1 cellular context compared by ENCODE assay signal in the genomic region with DNA sequence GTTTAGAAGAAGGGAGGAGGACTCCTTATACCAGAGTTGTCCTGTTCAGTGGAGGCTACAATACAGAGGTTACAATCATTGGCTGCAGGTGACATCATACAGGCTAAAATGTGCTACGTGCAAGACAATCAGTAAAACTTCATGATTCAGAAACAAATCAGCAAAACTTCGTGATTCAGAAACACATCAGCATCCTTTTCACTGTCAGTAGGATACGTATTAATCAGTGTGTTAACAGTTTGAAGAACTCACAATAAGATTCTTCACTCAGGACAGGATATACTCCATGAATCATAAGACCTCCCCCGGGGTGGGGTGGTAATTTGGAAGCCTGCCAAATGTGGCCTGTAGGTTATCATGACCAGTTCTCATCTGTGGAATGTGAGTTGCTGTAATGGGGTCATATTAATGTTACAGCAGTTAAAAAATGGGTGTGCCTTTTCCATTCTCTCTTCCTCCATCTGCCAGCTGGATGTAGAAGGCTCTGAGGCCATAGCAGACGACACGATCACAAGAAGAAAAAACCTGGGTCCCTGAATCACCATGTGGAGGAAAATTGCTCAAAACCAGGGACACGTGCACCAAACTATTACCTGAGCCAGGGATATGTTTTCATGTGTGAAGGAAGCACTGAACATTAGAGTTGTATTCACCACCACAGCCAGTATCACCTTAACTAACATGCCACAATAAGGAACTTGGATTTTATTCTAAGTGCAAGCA.
TF ChIP-seq lines count a peak whose summit lies in the region.

No MANE protein-coding gene starts in this region.

TF ChIP-seq in A549, 52 proteins besides CTCF, POLR2A, EP300 and RAD21 (continued from another document):
- peak; percentile 22; the same call in 2 of the 3 replicates for TF ChIP-seq SMC3 (IDR thresholded peaks at IDR 0.05)
- TF ChIP-seq REST (IDR thresholded peaks at IDR 0.05), result no peak
- no peak for TF ChIP-seq ESRRA (IDR thresholded peaks at IDR 0.05; ENCODE audit: borderline replicate concordance, low read length)
- no peak for TF ChIP-seq ZNF302 (CRISPR knock-in tag; IDR thresholded peaks at IDR 0.05)
- no peak for TF ChIP-seq CBX8 (IDR thresholded peaks at IDR 0.05)
- TF ChIP-seq, protein P1, sequence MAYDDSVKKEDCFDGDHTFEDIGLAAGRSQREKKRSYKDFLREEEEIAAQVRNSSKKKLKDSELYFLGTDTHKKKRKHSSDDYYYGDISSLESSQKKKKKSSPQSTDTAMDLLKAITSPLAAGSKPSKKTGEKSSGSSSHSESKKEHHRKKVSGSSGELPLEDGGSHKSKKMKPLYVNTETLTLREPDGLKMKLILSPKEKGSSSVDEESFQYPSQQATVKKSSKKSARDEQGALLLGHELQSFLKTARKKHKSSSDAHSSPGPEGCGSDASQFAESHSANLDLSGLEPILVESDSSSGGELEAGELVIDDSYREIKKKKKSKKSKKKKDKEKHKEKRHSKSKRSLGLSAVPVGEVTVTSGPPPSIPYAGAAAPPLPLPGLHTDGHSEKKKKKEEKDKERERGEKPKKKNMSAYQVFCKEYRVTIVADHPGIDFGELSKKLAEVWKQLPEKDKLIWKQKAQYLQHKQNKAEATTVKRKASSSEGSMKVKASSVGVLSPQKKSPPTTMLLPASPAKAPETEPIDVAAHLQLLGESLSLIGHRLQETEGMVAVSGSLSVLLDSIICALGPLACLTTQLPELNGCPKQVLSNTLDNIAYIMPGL (CRISPR knock-in tag; IDR thresholded peaks at IDR 0.05; ENCODE audit: borderline replicate concordance), result no peak
- TF ChIP-seq RARB (CRISPR knock-in tag; IDR thresholded peaks at IDR 0.05), result peak; percentile 67; the same call in 1 of the 2 replicates
- TF ChIP-seq E2F6 (IDR thresholded peaks at IDR 0.05; ENCODE audit: borderline replicate concordance, low read depth), result no peak; the same call in 1 of the 2 replicates
- TF ChIP-seq ZC3H11A (IDR thresholded peaks at IDR 0.05), result no peak
- no peak for TF ChIP-seq CHD4 (IDR thresholded peaks at IDR 0.05; ENCODE audit: borderline replicate concordance)
- 0 out of 2 replicates have a peak, but pooled peaks have one; percentile 54 for TF ChIP-seq HEYL (CRISPR knock-in tag; IDR thresholded peaks at IDR 0.05)
- no peak for TF ChIP-seq PBX3 (IDR thresholded peaks at IDR 0.05)
- TF ChIP-seq RFX5 (IDR thresholded peaks at IDR 0.05), result no peak
- TF ChIP-seq SREBF2 (IDR thresholded peaks at IDR 0.05), result no peak
- no peak for TF ChIP-seq ZSCAN20 (CRISPR knock-in tag; IDR thresholded peaks at IDR 0.05)
TF ChIP-seq in A549: peak in this region for 15.
